ENCODE assay signal across 8 cellular contexts in genomic region chr9:122370303-122370702, GRCh38. TPM values are rescaled to one million over a fixed set of nuclear protein-coding genes. Genes with fewer than 3 reads are reported as not detected.
DNase-seq lines count a peak whose midpoint lies in the region; ATAC-seq and TF ChIP-seq lines count a peak whose summit lies in the region.

No MANE protein-coding gene starts in this region.

- H3K9me3 ChIP-seq in HUES48 (ENCODE audit: control insufficient read depth, insufficient read depth, low read length) (no peaks in the 10 kb centered on the region), breast epithelium (peaks cover 0 to 6% of the 10 kb centered on the region in 2 donors), neural progenitor cell (ENCODE audit: low read depth) (no peaks in the 10 kb centered on the region)

- H3K36me3 ChIP-seq in HUES48 (ENCODE audit: control insufficient read depth, insufficient read depth, low read length) (no peaks in the 10 kb centered on the region), breast epithelium (no peaks in the 10 kb centered on the region), neural progenitor cell (no peaks in the 10 kb centered on the region)

- intact Hi-C loops in breast epithelium (cut with DNase I; ENCODE audit: low total_unique reads): no loop called here

- no peak overlapping the region for H3K27ac Mint-ChIP-seq in neural progenitor cell

- TF ChIP-seq CTCF in breast epithelium (IDR thresholded peaks at IDR 0.05) (no peak), neural progenitor cell (IDR thresholded peaks at IDR 0.05) (no peak)

- peaks cover 20% of the 10 kb centered on the region for H3K27me3 Mint-ChIP-seq in neural progenitor cell (ENCODE audit: insufficient read depth, low read depth)

- peaks cover 5% of the 10 kb centered on the region for H3K9me3 Mint-ChIP-seq in neural progenitor cell

- H3F3A ChIP-seq in neural progenitor cell (ENCODE audit: low read depth): peaks cover 6% of the 10 kb centered on the region

- H3K9ac ChIP-seq in HUES48 (ENCODE audit: low read depth, low read length) (no peak overlapping the region), neural progenitor cell (no peak overlapping the region)

- ATAC-seq in GM19035 (IDR thresholded peaks at IDR 0.05; ENCODE audit: unreplicated experiment) (peak; percentile 25), HG02973 (IDR thresholded peaks at IDR 0.05; ENCODE audit: unreplicated experiment) (no peak), GM21723 (IDR thresholded peaks at IDR 0.05; ENCODE audit: unreplicated experiment) (no peak)

- no peaks in the 10 kb centered on the region for H4K20me1 ChIP-seq in neural progenitor cell (ENCODE audit: low read depth)

- DNase-seq in breast epithelium (ENCODE audit: low spot score in 2 of 2): no peak
- no peak for DNase-seq in neural progenitor cell (ENCODE audit: low spot score)
- DNase-seq in HPDE6-E6E7 (ENCODE audit: extremely low spot score): no peak
- DNase-seq in AG08396 (ENCODE audit: low spot score): no peak

- no peaks in the 10 kb centered on the region for H3K79me2 ChIP-seq in neural progenitor cell (ENCODE audit: low read depth)

- peaks cover 12% of the 10 kb centered on the region; the same call in 1 of the 2 replicates for H3K4me1 ChIP-seq in HUES48 (ENCODE audit: control insufficient read depth, insufficient read depth, low read length)
- peaks cover 6 to 9% of the 10 kb centered on the region in 2 donors for H3K4me1 ChIP-seq in breast epithelium
- H3K4me1 ChIP-seq in neural progenitor cell: peaks cover 6% of the 10 kb centered on the region

- H3K4me2 ChIP-seq in neural progenitor cell: peak overlapping the region; percentile 84

- H3K27ac ChIP-seq in HUES48 (ENCODE audit: low read depth, low read length) (no peak overlapping the region), breast epithelium (no peak overlapping the region), neural progenitor cell (no peak overlapping the region)

- no peak for TF ChIP-seq POLR2A in breast epithelium (IDR thresholded peaks at IDR 0.05)

- H2AFZ ChIP-seq in neural progenitor cell (replicated peaks): no peak overlapping the region

- H3K4me3 ChIP-seq in HUES48 (ENCODE audit: low read depth, low read length) (peak overlapping the region; percentile 76), breast epithelium (peak overlapping the region; percentile 38 to 66 (median 47)), neural progenitor cell (peak overlapping the region; percentile 53)

- H3K36me3 Mint-ChIP-seq in neural progenitor cell: no peaks in the 10 kb centered on the region

- H3K27me3 ChIP-seq in HUES48 (ENCODE audit: control insufficient read depth, insufficient read depth, low read length) (peaks cover 59% of the 10 kb centered on the region), breast epithelium (no peaks in the 10 kb centered on the region), neural progenitor cell (peaks cover 53% of the 10 kb centered on the region)

- H3K4me1 Mint-ChIP-seq in neural progenitor cell: peaks cover 16% of the 10 kb centered on the region

- peak overlapping the region; percentile 69 for H3K4me3 Mint-ChIP-seq in neural progenitor cell

RNA-seq across cellular contexts. Expression of gene PTGS1, which starts 0.5 kb away (rescaled TPM):
- total RNA-seq in breast epithelium (1 to 10 TPM; 2.6 to 8.0 (median 4.5) TPM), neural progenitor cell (ENCODE audit: low replicate concordance) (1.8 and 2.2 TPM in 2 replicates)
